Comparison of ENCODE assay signal across 8 cellular contexts in the genomic region with DNA sequence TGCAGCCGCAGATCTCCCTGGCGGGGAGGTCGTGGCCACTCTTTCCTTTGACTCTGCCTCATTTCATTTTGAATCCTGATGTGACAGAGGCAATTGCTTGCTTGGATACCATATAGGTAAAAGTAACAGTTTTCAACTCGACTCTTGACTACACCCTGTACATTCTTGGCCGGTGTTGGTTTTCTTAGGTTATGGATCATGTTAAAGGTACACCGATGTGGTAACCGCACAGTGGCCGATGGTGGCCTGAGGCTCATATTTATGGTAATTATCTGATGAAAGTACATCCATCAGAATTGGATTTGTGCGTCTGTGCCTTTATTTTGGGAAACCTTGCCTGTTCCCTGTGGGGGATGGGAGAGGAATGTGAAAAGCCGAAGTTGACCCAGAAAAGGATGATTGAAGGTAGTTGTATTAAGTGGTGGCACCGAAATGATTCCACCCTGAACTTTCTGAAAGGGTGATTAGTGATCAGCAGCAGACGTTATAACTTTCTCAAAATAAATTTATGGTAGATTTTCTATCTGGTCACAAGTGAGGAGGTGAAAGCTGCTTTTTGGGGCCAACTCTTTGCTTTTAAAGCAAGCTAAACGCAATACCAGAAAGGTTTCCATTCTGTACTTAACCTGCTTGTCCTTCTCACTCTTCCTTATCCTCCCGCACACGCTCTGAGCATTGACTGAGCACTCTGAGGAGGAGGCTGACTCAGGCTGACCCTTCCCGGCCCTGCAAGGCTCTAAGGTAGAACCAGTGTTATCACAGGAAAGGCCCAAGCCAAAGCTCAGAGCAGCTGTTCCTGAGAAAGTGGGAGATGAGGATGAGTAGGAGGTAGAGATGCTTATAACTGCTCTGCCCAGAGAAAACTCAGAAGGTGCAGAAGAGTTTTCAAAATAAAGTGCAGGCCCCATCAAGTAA. TPM values are rescaled to one million over a fixed set of nuclear protein-coding genes. Genes with fewer than 3 reads are reported as not detected.
DNase-seq lines count a peak whose midpoint lies in the region; ATAC-seq and TF ChIP-seq lines count a peak whose summit lies in the region.

No MANE protein-coding gene starts in this region.

- no peak overlapping the region for H2BK120ac ChIP-seq in IMR-90 (ENCODE audit: low read depth, low read length)

- no peaks in the 10 kb centered on the region for H3K9me3 Mint-ChIP-seq in CD4-positive, alpha-beta T cell

- no peak overlapping the region for H4K8ac ChIP-seq in IMR-90 (ENCODE audit: low read depth in 2 of 2, low read length in 2 of 2)

- H3K36me3 ChIP-seq in IMR-90 (ENCODE audit: control insufficient read depth, insufficient read depth, low read length), result no peaks in the 10 kb centered on the region
- H3K36me3 ChIP-seq in body of pancreas (replicated peaks in 1 of 2; ENCODE audit: insufficient read depth in 1 of 2, low read depth in 2 of 2), result no peaks in the 10 kb centered on the region
- no peaks in the 10 kb centered on the region for H3K36me3 ChIP-seq in transverse colon

- H3K36me3 Mint-ChIP-seq in CD4-positive, alpha-beta T cell (ENCODE audit: low read depth), result no peaks in the 10 kb centered on the region

- intact Hi-C loops in CD4-positive, alpha-beta T cell (cut with DNase I, micrococcal nuclease), result loop anchor here in 1 of 2 experiments (5.0 kb wide), 1 partner anchor 32 kb away; no protein-coding TSS in a partner anchor
- intact Hi-C loops in IMR-90 (cut with micrococcal nuclease) (loop anchor here (5.0 kb wide), 2 partner anchors 127 to 133 kb away; no protein-coding TSS in a partner anchor), body of pancreas (cut with DNase I) (no loop called here), transverse colon (cut with DNase I; ENCODE audit: low total_unique reads) (no loop called here)

- H3K9me1 ChIP-seq in IMR-90 (ENCODE audit: insufficient read depth, low read length), result no peaks in the 10 kb centered on the region

- H4K20me1 ChIP-seq in IMR-90 (ENCODE audit: insufficient read depth, low read length), result no peaks in the 10 kb centered on the region

- H3K4me3 ChIP-seq in IMR-90 (ENCODE audit: insufficient read depth, low read depth, low read length), result peak overlapping the region; percentile 61
- peak overlapping the region; percentile 50 to 70 for H3K4me3 ChIP-seq in body of pancreas
- H3K4me3 ChIP-seq in transverse colon, result peak overlapping the region; percentile 15 to 96 (median 90)

- dilution Hi-C loops in IMR-90 (cut with HindIII; ENCODE audit: low sequenced_read_pairs, unreplicated experiment), result no loop called here

- no peak overlapping the region for H2BK15ac ChIP-seq in IMR-90 (ENCODE audit: low read depth, low read length)

- 60% methylated on average over 1 of the region's 16 CpGs; no CpG with 5 or more reads in 1 of the 2 experiments for WGBS in IMR-90 (ENCODE audit: extremely low coverage in 2 of 2, insufficient read length in 1 of 2), 2 experiments
- WGBS in body of pancreas, 2 donors, result 29 to 34% methylated on average over 16 of the region's 16 CpGs
- WGBS in transverse colon (ENCODE audit: low coverage in 1 of 2), 2 donors, result 44 to 45% methylated on average over 11 to 16 of the region's 16 CpGs

- TF ChIP-seq CTCF in CD4-positive, alpha-beta T cell (IDR thresholded peaks at IDR 0.05), result no peak
- no peak for TF ChIP-seq CTCF in IMR-90 (conservative IDR thresholded peaks at IDR 0.05; ENCODE audit: low read depth, low read length)
- no peak for TF ChIP-seq CTCF in body of pancreas (IDR thresholded peaks at IDR 0.05)
- no peak for TF ChIP-seq CTCF in transverse colon (IDR thresholded peaks at IDR 0.05)

- no peak overlapping the region for H2AK5ac ChIP-seq in IMR-90 (ENCODE audit: low read depth, low read length)

- H3K27ac Mint-ChIP-seq in CD4-positive, alpha-beta T cell, result no peak overlapping the region

- TF ChIP-seq RAD21 in IMR-90 (IDR thresholded peaks at IDR 0.05; ENCODE audit: low read length), result no peak

- no peak overlapping the region for H2BK5ac ChIP-seq in IMR-90 (ENCODE audit: low read depth, low read length, poor library complexity, severe bottlenecking)

- H3K27ac ChIP-seq in CD4-positive, alpha-beta T cell (ENCODE audit: low read depth, low read length), result no peak overlapping the region
- H3K27ac ChIP-seq in IMR-90 (ENCODE audit: insufficient read depth, low read length), result no peak overlapping the region; the same call in 1 of the 2 replicates
- H3K27ac ChIP-seq in body of pancreas, result peak overlapping the region; percentile 89 to 96 (median 91)
- peak overlapping the region; percentile 87 to 96 (median 95) for H3K27ac ChIP-seq in transverse colon

- no peak for TF ChIP-seq EP300 in transverse colon (IDR thresholded peaks at IDR 0.05; ENCODE audit: low read depth)

- no peak overlapping the region for H3K4ac ChIP-seq in IMR-90 (ENCODE audit: low read depth, low read length)

- H2AFZ ChIP-seq in IMR-90 (replicated peaks; ENCODE audit: low read length, poor library complexity), result peak overlapping the region; percentile 91

- H3K4me3 Mint-ChIP-seq in CD4-positive, alpha-beta T cell, result peak overlapping the region; percentile 77

- no peak overlapping the region for H3K14ac ChIP-seq in IMR-90 (replicated peaks; ENCODE audit: low read depth, low read length)

- no peak overlapping the region for H4K5ac ChIP-seq in IMR-90 (ENCODE audit: low read depth, low read length)

- H3K27me3 ChIP-seq in CD4-positive, alpha-beta T cell (ENCODE audit: control insufficient read depth, insufficient read depth, low read length), result peaks cover 26% of the 10 kb centered on the region
- H3K27me3 ChIP-seq in IMR-90 (ENCODE audit: control insufficient read depth, insufficient read depth, low read length), result peaks cover 29% of the 10 kb centered on the region
- H3K27me3 ChIP-seq in body of pancreas, result no peaks in the 10 kb centered on the region
- no peaks in the 10 kb centered on the region for H3K27me3 ChIP-seq in transverse colon

- no peak overlapping the region for H4K91ac ChIP-seq in IMR-90 (ENCODE audit: insufficient read depth, low read depth, low read length)

- no peak overlapping the region for H3K18ac ChIP-seq in IMR-90 (ENCODE audit: low read depth, low read length)

- no peak overlapping the region for H2BK20ac ChIP-seq in IMR-90 (ENCODE audit: low read depth, low read length)

- H3K27me3 Mint-ChIP-seq in CD4-positive, alpha-beta T cell, result peaks cover 58% of the 10 kb centered on the region

- no peak overlapping the region for H3K56ac ChIP-seq in IMR-90 (ENCODE audit: extremely low read depth, insufficient read depth, low read length)

- ATAC-seq in CD4-positive, alpha-beta T cell (ENCODE audit: poor library complexity), result no peak
- ATAC-seq in IMR-90 (ENCODE audit: low read depth) (no peak), body of pancreas (no peak), HG03045 (IDR thresholded peaks at IDR 0.05; ENCODE audit: unreplicated experiment) (no peak), HG03571 (IDR thresholded peaks at IDR 0.05; ENCODE audit: unreplicated experiment) (no peak)

- TF ChIP-seq POLR2A in IMR-90 (IDR thresholded peaks at IDR 0.05; ENCODE audit: low read depth, low read length) (no peak), body of pancreas (IDR thresholded peaks at IDR 0.05) (no peak), transverse colon (IDR thresholded peaks at IDR 0.05) (no peak)

- peak overlapping the region; percentile 36; the same call in 1 of the 2 replicates for H3K4me2 ChIP-seq in IMR-90 (ENCODE audit: low read depth, low read length)

- no peaks in the 10 kb centered on the region for H3K9me3 ChIP-seq in CD4-positive, alpha-beta T cell (ENCODE audit: control insufficient read depth, low read length)
- H3K9me3 ChIP-seq in IMR-90 (ENCODE audit: control insufficient read depth, insufficient read depth, low read length) (peaks cover 5% of the 10 kb centered on the region), body of pancreas (no peaks in the 10 kb centered on the region), transverse colon (no peaks in the 10 kb centered on the region)

- in situ Hi-C loops in IMR-90 (cut with MboI; ENCODE audit: low sequenced_read_pairs), result no loop called here
- in situ Hi-C loops in transverse colon (cut with MboI; ENCODE audit: low pct_ligation_motif_present in 1 of 4, low pct_unique_long_range_greater_than_20kb in 1 of 4, low sequenced_read_pairs in 3 of 4), result no loop called here

- POLR2A ChIA-PET in CD4-positive, alpha-beta T cell (lab: Charles Lee), result interaction anchor here (1.1 kb wide), 1 partner anchor 156 kb away, joined by 3 read pairs; a partner anchor contains a TSS
- POLR2A ChIA-PET in IMR-90 (lab: Charles Lee; ENCODE audit: unreplicated experiment), result no interaction called here

- H3K9ac ChIP-seq in IMR-90 (ENCODE audit: low read depth, low read length), result peak overlapping the region; percentile 38; the same call in 1 of the 2 replicates

- H3K4me1 ChIP-seq in IMR-90 (ENCODE audit: control insufficient read depth, insufficient read depth, low read length), result no peaks in the 10 kb centered on the region
- peaks cover 21% of the 10 kb centered on the region for H3K4me1 ChIP-seq in body of pancreas
- peaks cover 0 to 41% (median 28%) of the 10 kb centered on the region in 4 donors for H3K4me1 ChIP-seq in transverse colon

- no TSS peak for BruUV-seq in IMR-90 (replicated peaks; lab: Mats Ljungman, UMichigan)

- peak overlapping the region; percentile 63 for H2AK9ac ChIP-seq in IMR-90 (replicated peaks; ENCODE audit: low read depth, low read length, poor library complexity)

- peaks cover 9% of the 10 kb centered on the region for H3K4me1 Mint-ChIP-seq in CD4-positive, alpha-beta T cell (ENCODE audit: low read depth)

- H3K23ac ChIP-seq in IMR-90 (ENCODE audit: low read depth, low read length), result peak overlapping the region; percentile 4; the same call in 1 of the 2 replicates

- H3K79me1 ChIP-seq in IMR-90 (ENCODE audit: low read depth in 1 of 2, low read length in 2 of 2), result peaks cover 0 to 4% of the 10 kb centered on the region in 2 experiments; a peak in 1 of 4 replicates

- DNase-seq in CD4-positive, alpha-beta T cell, result no peak
- peak; percentile 18 for DNase-seq in IMR-90
- peak in 1 of 4 donors; percentile 20 for DNase-seq in body of pancreas
- DNase-seq in lung microvascular endothelial cell (ENCODE audit: low read depth in 2 of 2), result peak; percentile 47 to 72
- DNase-seq in transverse colon, result no peak
- DNase-seq in NK-92 (lab: John Stamatoyannopoulos, UW; ENCODE audit: unreplicated experiment), result no peak

- CTCF ChIA-PET in CD4-positive, alpha-beta T cell (lab: Charles Lee), result no interaction called here
- CTCF ChIA-PET in IMR-90 (lab: Yijun Ruan, JAX), result interaction anchor here (0.6 kb wide), 1 partner anchor 66 kb away, joined by 7 read pairs; no protein-coding TSS in a partner anchor

TF ChIP-seq in IMR-90, 13 proteins besides CTCF, POLR2A, EP300 and RAD21 (continues in another document):
- TF ChIP-seq NFE2L2 (IDR thresholded peaks at IDR 0.05; ENCODE audit: low read depth, low read length) (no peak), MXI1 (IDR thresholded peaks at IDR 0.05; ENCODE audit: borderline replicate concordance, low read depth, low read length) (no peak)

RNA-seq across cellular contexts. Expression of a gene that starts 2.0 kb away (rescaled TPM):
- under 1 TPM; 0.60 to 0.73 TPM for total RNA-seq in CD4-positive, alpha-beta T cell
- total RNA-seq in IMR-90 (2012; rRNA removed), result 3.4 and 4.4 TPM in 2 replicates
- 1.4 and 1.6 TPM in 2 replicates for polyA plus RNA-seq in IMR-90 (2012; rRNA removed)
- 0.33 and 0.35 TPM in 2 replicates for polyA plus RNA-seq in IMR-90 (2012; cell fraction: cytosol; rRNA removed)
- 0.21 and 1.7 TPM in 2 replicates for polyA plus RNA-seq in IMR-90 (2012; cell fraction: nucleus; rRNA removed; ENCODE audit: low replicate concordance)
- 1 to 10 TPM; 5.4 to 5.6 TPM for total RNA-seq in body of pancreas
- total RNA-seq in lung microvascular endothelial cell, result 22.7 and 31.3 TPM in 2 replicates
- 10 to 100 TPM in 3 of 4 donors, 1 to 10 TPM in 1; 6.0 to 46.3 (median 39.9) TPM for total RNA-seq in transverse colon

Comparison
In these comparisons a context has a peak if more than half of its experiments do, and no peak if none do; other contexts are left out.
1. DNase-seq: peak in IMR-90 (single experiment) and lung microvascular endothelial cell (2 of 2); none in CD4-positive, alpha-beta T cell (0 of 10), transverse colon (single experiment) and NK-92 (single experiment).
2. H3K27ac ChIP-seq: peak in body of pancreas (4 of 4) and transverse colon (4 of 4); none in CD4-positive, alpha-beta T cell (single experiment) and IMR-90 (single experiment).
3. Peak in every context shown above with its lines, with median percentiles within 50 percentile points of each other: H3K4me3 ChIP-seq.